ENCODE assay signal across 1 cellular context in the genomic region with DNA sequence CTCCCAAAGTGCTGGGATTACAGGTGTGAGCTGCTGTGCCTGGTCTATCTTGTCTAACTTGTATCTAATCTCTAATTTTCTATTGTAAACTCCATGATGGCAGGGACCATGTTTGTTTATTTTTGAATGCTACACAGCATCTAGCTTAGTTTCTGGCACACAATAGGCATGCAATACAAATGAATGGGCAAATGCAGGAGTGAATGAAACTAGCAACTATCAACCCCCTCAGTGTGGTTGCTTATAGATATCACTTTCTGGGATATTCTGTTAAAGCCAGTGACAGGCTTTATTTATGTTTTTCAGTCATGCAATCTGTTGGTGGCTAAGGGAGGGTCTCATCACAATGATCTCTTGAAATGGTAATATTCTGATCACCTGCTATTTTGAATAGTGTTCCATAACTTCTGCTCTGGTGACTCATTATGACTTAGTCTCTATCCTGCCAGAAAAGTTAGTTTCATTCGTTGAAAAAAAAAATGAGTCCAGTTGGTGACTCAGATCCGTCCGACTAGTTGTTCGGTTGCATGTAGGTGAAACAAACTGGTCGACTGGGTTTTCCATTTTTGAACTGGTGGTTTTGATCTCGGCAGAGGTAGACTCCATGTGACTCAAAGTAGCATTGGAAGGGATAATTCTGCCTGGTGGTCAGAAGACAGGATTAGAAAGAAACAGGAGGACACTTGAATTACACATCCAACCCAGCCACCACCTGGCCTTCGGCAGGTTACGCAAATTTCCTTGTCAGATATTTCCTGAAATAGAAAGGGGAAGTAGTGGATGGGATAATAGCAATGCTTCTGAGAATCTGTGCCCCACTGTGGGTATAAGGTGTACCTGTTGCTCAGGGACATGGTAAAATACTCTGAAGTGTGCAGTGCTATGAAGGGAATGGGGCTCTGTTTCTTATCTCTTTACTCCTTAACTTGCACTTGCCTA.
TF ChIP-seq lines count a peak whose summit lies in the region.

No MANE protein-coding gene starts in this region.

TF ChIP-seq in GM12878, 131 proteins besides CTCF, POLR2A, EP300 and RAD21 (continued from another document and continues in another):
- TF ChIP-seq, protein P1, sequence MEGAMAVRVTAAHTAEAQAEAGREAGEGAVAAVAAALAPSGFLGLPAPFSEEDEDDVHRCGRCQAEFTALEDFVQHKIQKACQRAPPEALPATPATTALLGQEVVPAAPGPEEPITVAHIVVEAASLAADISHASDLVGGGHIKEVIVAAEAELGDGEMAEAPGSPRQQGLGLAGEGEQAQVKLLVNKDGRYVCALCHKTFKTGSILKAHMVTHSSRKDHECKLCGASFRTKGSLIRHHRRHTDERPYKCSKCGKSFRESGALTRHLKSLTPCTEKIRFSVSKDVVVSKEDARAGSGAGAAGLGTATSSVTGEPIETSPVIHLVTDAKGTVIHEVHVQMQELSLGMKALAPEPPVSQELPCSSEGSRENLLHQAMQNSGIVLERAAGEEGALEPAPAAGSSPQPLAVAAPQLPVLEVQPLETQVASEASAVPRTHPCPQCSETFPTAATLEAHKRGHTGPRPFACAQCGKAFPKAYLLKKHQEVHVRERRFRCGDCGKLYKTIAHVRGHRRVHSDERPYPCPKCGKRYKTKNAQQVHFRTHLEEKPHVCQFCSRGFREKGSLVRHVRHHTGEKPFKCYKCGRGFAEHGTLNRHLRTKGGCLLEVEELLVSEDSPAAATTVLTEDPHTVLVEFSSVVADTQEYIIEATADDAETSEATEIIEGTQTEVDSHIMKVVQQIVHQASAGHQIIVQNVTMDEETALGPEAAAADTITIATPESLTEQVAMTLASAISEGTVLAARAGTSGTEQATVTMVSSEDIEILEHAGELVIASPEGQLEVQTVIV (IDR thresholded peaks at IDR 0.05; ENCODE audit: borderline replicate concordance, partially characterized antibody): no peak
- TF ChIP-seq WRNIP1 (IDR thresholded peaks at IDR 0.05; ENCODE audit: borderline replicate concordance, low read depth, low read length) (no peak), ATF3 (IDR thresholded peaks at IDR 0.05; ENCODE audit: borderline replicate concordance, extremely low read depth, low read depth, low read length) (no peak), FOS (IDR thresholded peaks at IDR 0.05; ENCODE audit: borderline replicate concordance, extremely low read depth, insufficient read length) (no peak), NFIC (IDR thresholded peaks at IDR 0.05; ENCODE audit: low read depth, low read length) (peak; percentile 98), YY1 (IDR thresholded peaks at IDR 0.05; ENCODE audit: low read depth, low read length) (no peak), JUNB (IDR thresholded peaks at IDR 0.05) (peak; percentile 96), SMAD5 (IDR thresholded peaks at IDR 0.05; ENCODE audit: low read depth) (no peak), NKRF (conservative IDR thresholded peaks at IDR 0.05) (no peak), NFXL1 (IDR thresholded peaks at IDR 0.05; ENCODE audit: borderline replicate concordance) (no peak), ZNF274 (IDR thresholded peaks at IDR 0.05; ENCODE audit: insufficient read depth, insufficient read length) (no peak), KLF5 (IDR thresholded peaks at IDR 0.05; ENCODE audit: partially characterized antibody) (no peak), KAT2A (conservative IDR thresholded peaks at IDR 0.05; ENCODE audit: control insufficient read depth, low read depth, low read length) (no peak), HDAC2 (IDR thresholded peaks at IDR 0.05) (no peak), CEBPB (IDR thresholded peaks at IDR 0.05; ENCODE audit: borderline replicate concordance in 1 of 2, low read depth in 2 of 2, low read length in 2 of 2) (peak in 1 of 2 experiments; percentile 74; a peak in 1 of 4 replicates), MTA2 (IDR thresholded peaks at IDR 0.05; ENCODE audit: low read depth) (0 out of 2 replicates have a peak, but pooled peaks have one; percentile 12), ZNF687 (IDR thresholded peaks at IDR 0.05) (no peak), HDGF (IDR thresholded peaks at IDR 0.05) (no peak), HDAC6 (IDR thresholded peaks at IDR 0.05; ENCODE audit: unreplicated experiment) (no peak), CHD1 (IDR thresholded peaks at IDR 0.05; ENCODE audit: low read depth, low read length) (no peak), MYB (IDR thresholded peaks at IDR 0.05; ENCODE audit: borderline replicate concordance, low read depth, low read length) (no peak), RB1 (IDR thresholded peaks at IDR 0.05; ENCODE audit: borderline replicate concordance) (no peak), ZBED1 (IDR thresholded peaks at IDR 0.05; ENCODE audit: borderline replicate concordance) (peak; percentile 90), RCOR1 (conservative IDR thresholded peaks at IDR 0.05; ENCODE audit: low read depth, low read length) (no peak), ZNF622 (IDR thresholded peaks at IDR 0.05) (no peak), RFX5 (IDR thresholded peaks at IDR 0.05; ENCODE audit: low read depth, low read length) (no peak), ASH2L (IDR thresholded peaks at IDR 0.05; ENCODE audit: borderline replicate concordance, low read depth) (no peak), FOXM1 (IDR thresholded peaks at IDR 0.05; ENCODE audit: low read depth, low read length) (peak; percentile 98), ZNF384 (IDR thresholded peaks at IDR 0.05; ENCODE audit: borderline replicate concordance, low read depth, low read length) (no peak), STAT1 (conservative IDR thresholded peaks at IDR 0.05) (no peak), ZBTB33 (IDR thresholded peaks at IDR 0.05) (no peak), ATF2 (IDR thresholded peaks at IDR 0.05; ENCODE audit: low read length) (peak; percentile 94), SUZ12 (IDR thresholded peaks at IDR 0.05; ENCODE audit: unreplicated experiment) (no peak), STAT3 (IDR thresholded peaks at IDR 0.05; ENCODE audit: low read depth, low read length) (no peak), POU2F2 (IDR thresholded peaks at IDR 0.05; ENCODE audit: borderline replicate concordance, low read depth, low read length) (no peak), FOXK2 (IDR thresholded peaks at IDR 0.05) (no peak), RELA (IDR thresholded peaks at IDR 0.05; ENCODE audit: borderline replicate concordance, partially characterized antibody) (no peak), KDM1A (IDR thresholded peaks at IDR 0.05; ENCODE audit: borderline replicate concordance) (no peak)
- TF ChIP-seq, protein P2, sequence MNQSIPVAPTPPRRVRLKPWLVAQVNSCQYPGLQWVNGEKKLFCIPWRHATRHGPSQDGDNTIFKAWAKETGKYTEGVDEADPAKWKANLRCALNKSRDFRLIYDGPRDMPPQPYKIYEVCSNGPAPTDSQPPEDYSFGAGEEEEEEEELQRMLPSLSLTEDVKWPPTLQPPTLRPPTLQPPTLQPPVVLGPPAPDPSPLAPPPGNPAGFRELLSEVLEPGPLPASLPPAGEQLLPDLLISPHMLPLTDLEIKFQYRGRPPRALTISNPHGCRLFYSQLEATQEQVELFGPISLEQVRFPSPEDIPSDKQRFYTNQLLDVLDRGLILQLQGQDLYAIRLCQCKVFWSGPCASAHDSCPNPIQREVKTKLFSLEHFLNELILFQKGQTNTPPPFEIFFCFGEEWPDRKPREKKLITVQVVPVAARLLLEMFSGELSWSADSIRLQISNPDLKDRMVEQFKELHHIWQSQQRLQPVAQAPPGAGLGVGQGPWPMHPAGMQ (IDR thresholded peaks at IDR 0.05; ENCODE audit: borderline replicate concordance): no peak
- TF ChIP-seq, protein P3, sequence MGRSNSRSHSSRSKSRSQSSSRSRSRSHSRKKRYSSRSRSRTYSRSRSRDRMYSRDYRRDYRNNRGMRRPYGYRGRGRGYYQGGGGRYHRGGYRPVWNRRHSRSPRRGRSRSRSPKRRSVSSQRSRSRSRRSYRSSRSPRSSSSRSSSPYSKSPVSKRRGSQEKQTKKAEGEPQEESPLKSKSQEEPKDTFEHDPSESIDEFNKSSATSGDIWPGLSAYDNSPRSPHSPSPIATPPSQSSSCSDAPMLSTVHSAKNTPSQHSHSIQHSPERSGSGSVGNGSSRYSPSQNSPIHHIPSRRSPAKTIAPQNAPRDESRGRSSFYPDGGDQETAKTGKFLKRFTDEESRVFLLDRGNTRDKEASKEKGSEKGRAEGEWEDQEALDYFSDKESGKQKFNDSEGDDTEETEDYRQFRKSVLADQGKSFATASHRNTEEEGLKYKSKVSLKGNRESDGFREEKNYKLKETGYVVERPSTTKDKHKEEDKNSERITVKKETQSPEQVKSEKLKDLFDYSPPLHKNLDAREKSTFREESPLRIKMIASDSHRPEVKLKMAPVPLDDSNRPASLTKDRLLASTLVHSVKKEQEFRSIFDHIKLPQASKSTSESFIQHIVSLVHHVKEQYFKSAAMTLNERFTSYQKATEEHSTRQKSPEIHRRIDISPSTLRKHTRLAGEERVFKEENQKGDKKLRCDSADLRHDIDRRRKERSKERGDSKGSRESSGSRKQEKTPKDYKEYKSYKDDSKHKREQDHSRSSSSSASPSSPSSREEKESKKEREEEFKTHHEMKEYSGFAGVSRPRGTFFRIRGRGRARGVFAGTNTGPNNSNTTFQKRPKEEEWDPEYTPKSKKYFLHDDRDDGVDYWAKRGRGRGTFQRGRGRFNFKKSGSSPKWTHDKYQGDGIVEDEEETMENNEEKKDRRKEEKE (IDR thresholded peaks at IDR 0.05): no peak
- TF ChIP-seq, protein P4, sequence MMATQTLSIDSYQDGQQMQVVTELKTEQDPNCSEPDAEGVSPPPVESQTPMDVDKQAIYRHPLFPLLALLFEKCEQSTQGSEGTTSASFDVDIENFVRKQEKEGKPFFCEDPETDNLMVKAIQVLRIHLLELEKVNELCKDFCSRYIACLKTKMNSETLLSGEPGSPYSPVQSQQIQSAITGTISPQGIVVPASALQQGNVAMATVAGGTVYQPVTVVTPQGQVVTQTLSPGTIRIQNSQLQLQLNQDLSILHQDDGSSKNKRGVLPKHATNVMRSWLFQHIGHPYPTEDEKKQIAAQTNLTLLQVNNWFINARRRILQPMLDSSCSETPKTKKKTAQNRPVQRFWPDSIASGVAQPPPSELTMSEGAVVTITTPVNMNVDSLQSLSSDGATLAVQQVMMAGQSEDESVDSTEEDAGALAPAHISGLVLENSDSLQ (IDR thresholded peaks at IDR 0.05): no peak
